Comparison of ENCODE assay signal across 8 cellular contexts in the genomic region with DNA sequence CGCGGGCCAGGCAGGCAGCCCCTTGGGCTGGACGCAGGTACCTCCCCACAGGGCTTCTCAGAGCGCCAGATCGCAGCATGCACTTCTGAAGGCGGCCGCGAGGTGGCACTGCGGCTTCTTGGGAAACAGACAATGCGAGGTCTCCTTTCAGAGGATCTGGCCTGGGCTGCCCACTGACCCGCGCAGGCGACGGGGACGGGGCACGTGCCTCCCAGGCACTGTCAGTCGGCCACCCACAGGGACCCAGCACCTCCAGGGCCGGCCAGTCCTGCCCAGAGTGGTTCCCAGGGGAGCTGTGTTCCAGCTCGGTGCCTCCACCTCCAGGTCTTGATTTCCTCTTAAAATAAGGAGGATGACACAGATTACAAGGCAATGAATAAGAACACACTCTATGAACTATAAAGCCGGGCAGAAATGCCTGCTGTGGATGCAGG. TPM values are rescaled to one million over a fixed set of nuclear protein-coding genes. Genes with fewer than 3 reads are reported as not detected.
DNase-seq lines count a peak whose midpoint lies in the region; ATAC-seq and TF ChIP-seq lines count a peak whose summit lies in the region.

No MANE protein-coding gene starts in this region.

- in situ Hi-C loops in GM13976 (cut with MboI; ENCODE audit: low sequenced_read_pairs, unreplicated experiment) = loop anchor here (25.0 kb wide), 1 partner anchor 758 kb away; no protein-coding TSS in a partner anchor

- TF ChIP-seq CTCF in GM13976 (IDR thresholded peaks at IDR 0.05; ENCODE audit: borderline replicate concordance, control extremely low read depth, extremely low read depth, insufficient read depth, missing control alignments) (peak; percentile 95), cardiac muscle cell (IDR thresholded peaks at IDR 0.05; ENCODE audit: low read depth, low read length) (peak; percentile 88), prostate gland (IDR thresholded peaks at IDR 0.05) (peak; percentile 90 to 94 (median 93))

- H3K4me3 ChIP-seq in cardiac muscle cell = no peak overlapping the region
- H3K4me3 ChIP-seq in prostate gland = no peak overlapping the region

- H3K4me1 ChIP-seq in cardiac muscle cell (ENCODE audit: low read depth) = no peaks in the 10 kb centered on the region
- peaks cover 5% of the 10 kb centered on the region for H3K4me1 ChIP-seq in prostate gland (replicated peaks)

- TF ChIP-seq POLR2A in prostate gland (IDR thresholded peaks at IDR 0.05) = no peak

- H3K9me3 Mint-ChIP-seq in activated naive CD8-positive, alpha-beta T cell treated with anti-CD3 and anti-CD28 coated beads for 36 hours = peaks cover 5% of the 10 kb centered on the region

- H3K27me3 Mint-ChIP-seq in activated naive CD8-positive, alpha-beta T cell treated with anti-CD3 and anti-CD28 coated beads for 36 hours = peaks cover 9% of the 10 kb centered on the region

- no peak overlapping the region for H3K27ac ChIP-seq in cardiac muscle cell
- H3K27ac ChIP-seq in prostate gland = no peak overlapping the region

- DNase-seq in GM13976 (ENCODE audit: low spot score) (peak; percentile 91), NCI-H1105 treated with DMSO at 0.1 percent for 48 hours (lab: John Stamatoyannopoulos, UW) (peak; percentile 50), SW480 (ENCODE audit: low spot score) (peak; percentile 79), cardiac muscle cell (ENCODE audit: low read depth in 1 of 2, low spot score in 1 of 2) (peak; percentile 77 to 88), prostate gland (ENCODE audit: low spot score) (peak; percentile 73), ureter (ENCODE audit: low spot score) (peak; percentile 86)
- peak; percentile 74 for DNase-seq in activated naive CD8-positive, alpha-beta T cell treated with anti-CD3 and anti-CD28 coated beads for 36 hours

- ATAC-seq in HG03521 (IDR thresholded peaks at IDR 0.05; ENCODE audit: unreplicated experiment) = no peak

- H3K4me3 Mint-ChIP-seq in activated naive CD8-positive, alpha-beta T cell treated with anti-CD3 and anti-CD28 coated beads for 36 hours = peak overlapping the region; percentile 16

- 3% methylated on average over 20 of the region's 20 CpGs for WGBS in prostate gland

- H3K36me3 ChIP-seq in cardiac muscle cell (no peaks in the 10 kb centered on the region), prostate gland (no peaks in the 10 kb centered on the region)

- H3K27ac Mint-ChIP-seq in activated naive CD8-positive, alpha-beta T cell treated with anti-CD3 and anti-CD28 coated beads for 36 hours = no peak overlapping the region

- intact Hi-C loops in prostate gland (cut with DNase I) = loop anchor here (2.0 to 5.0 kb wide), 2 partner anchors 303 to 865 kb away; a partner anchor contains a TSS

- H3K4me1 Mint-ChIP-seq in activated naive CD8-positive, alpha-beta T cell treated with anti-CD3 and anti-CD28 coated beads for 36 hours = peaks cover 3% of the 10 kb centered on the region

- H3K36me3 Mint-ChIP-seq in activated naive CD8-positive, alpha-beta T cell treated with anti-CD3 and anti-CD28 coated beads for 36 hours = no peaks in the 10 kb centered on the region

- no peaks in the 10 kb centered on the region for H3K9me3 ChIP-seq in cardiac muscle cell (ENCODE audit: low read depth)
- no peaks in the 10 kb centered on the region for H3K9me3 ChIP-seq in prostate gland

- H3K27me3 ChIP-seq in cardiac muscle cell (peaks cover 40% of the 10 kb centered on the region), prostate gland (replicated peaks; ENCODE audit: insufficient read depth) (peaks cover 5% of the 10 kb centered on the region)

RNA-seq across cellular contexts. Expression of a gene that starts 24.4 kb away (rescaled TPM):
- total RNA-seq in activated naive CD8-positive, alpha-beta T cell treated with anti-CD3 and anti-CD28 coated beads for 36 hours = 1 to 10 TPM; 3.8 to 4.1 TPM
- total RNA-seq in cardiac muscle cell (8.1 and 11.7 TPM in 2 replicates), prostate gland (10 to 100 TPM; 14.4 to 20.7 TPM), ureter (12.3 TPM)
- polyA plus RNA-seq in cardiac muscle cell = 8.7 and 15.7 TPM in 2 replicates

RNA-seq across cellular contexts. Expression of a gene that starts 24.7 kb away (rescaled TPM):
- 10 to 100 TPM; 15.0 to 16.2 TPM for total RNA-seq in activated naive CD8-positive, alpha-beta T cell treated with anti-CD3 and anti-CD28 coated beads for 36 hours
- total RNA-seq in cardiac muscle cell = 76.0 and 80.1 TPM in 2 replicates
- 94.9 and 102 TPM in 2 replicates for polyA plus RNA-seq in cardiac muscle cell
- total RNA-seq in prostate gland = 10 to 100 TPM; 13.9 to 34.4 TPM
- 15.9 TPM for total RNA-seq in ureter
